Comparison of ENCODE assay signal across 8 cellular contexts in genomic region chr10:62732841-62733653, GRCh38.
DNase-seq lines count a peak whose midpoint lies in the region; ATAC-seq and TF ChIP-seq lines count a peak whose summit lies in the region.

No MANE protein-coding gene starts in this region.

- H3K27me3 Mint-ChIP-seq in CD4-positive, alpha-beta memory T cell: peaks cover 0 to under 1% of the 10 kb centered on the region in 2 donors
- H3K27me3 Mint-ChIP-seq in memory B cell (no peaks in the 10 kb centered on the region), type B pancreatic cell (peaks cover 34% of the 10 kb centered on the region)

- TF ChIP-seq CTCF in dorsolateral prefrontal cortex (IDR thresholded peaks at IDR 0.05 in 54 of 56, conservative IDR thresholded peaks at IDR 0.05 in 2 of 56; ENCODE audit: low read depth in 1 of 56, partially characterized antibody in 56 of 56): no peak
- no peak for TF ChIP-seq CTCF in type B pancreatic cell (conservative IDR thresholded peaks at IDR 0.05)

- no peaks in the 10 kb centered on the region for H3K9me3 ChIP-seq in CD4-positive, alpha-beta memory T cell (ENCODE audit: control insufficient read depth in 1 of 2, low read length in 2 of 2)

- no peaks in the 10 kb centered on the region for H3K27me3 ChIP-seq in CD4-positive, alpha-beta memory T cell (ENCODE audit: insufficient read depth, low read length)
- no peaks in the 10 kb centered on the region for H3K27me3 ChIP-seq in dorsolateral prefrontal cortex

- peak; percentile 73 for ATAC-seq in GM21423 (IDR thresholded peaks at IDR 0.05; ENCODE audit: unreplicated experiment)
- ATAC-seq in memory B cell (ENCODE audit: low read depth): peak; percentile 87

- no peaks in the 10 kb centered on the region for H3K36me3 ChIP-seq in CD4-positive, alpha-beta memory T cell (ENCODE audit: insufficient read depth, low read length)

- intact Hi-C loops in CD4-positive, alpha-beta memory T cell (cut with micrococcal nuclease): loop anchor here (1.0 to 5.0 kb wide), 8 partner anchors 16 to 400 kb away; partner anchors contain the start of genes ADO, EGR2 and NRBF2
- intact Hi-C loops in dorsolateral prefrontal cortex (cut with DNase I): no loop called here

- H3K4me1 ChIP-seq in CD4-positive, alpha-beta memory T cell (ENCODE audit: insufficient read depth, low read length): peaks cover 59% of the 10 kb centered on the region

- peak overlapping the region; percentile 60 for H3K27ac ChIP-seq in CD4-positive, alpha-beta memory T cell (ENCODE audit: low read depth, low read length)
- no peak overlapping the region for H3K27ac ChIP-seq in dorsolateral prefrontal cortex

- no peaks in the 10 kb centered on the region for H3K36me3 Mint-ChIP-seq in CD4-positive, alpha-beta memory T cell
- H3K36me3 Mint-ChIP-seq in memory B cell (no peaks in the 10 kb centered on the region), type B pancreatic cell (no peaks in the 10 kb centered on the region)

- POLR2A ChIA-PET in CD4-positive, alpha-beta memory T cell (lab: Charles Lee; ENCODE audit: partially characterized antibody): interaction anchor here (0.8 to 4.7 kb wide), 22 partner anchors 10 to 684 kb away, joined by 3 to 41 read pairs (median 6); partner anchors contain the start of genes ADO, EGR2 and NRBF2

- H3K4me3 ChIP-seq in CD4-positive, alpha-beta memory T cell (ENCODE audit: low read length in 2 of 2): no peak overlapping the region
- H3K4me3 ChIP-seq in dorsolateral prefrontal cortex: no peak overlapping the region

- no peaks in the 10 kb centered on the region for H3K9me3 Mint-ChIP-seq in CD4-positive, alpha-beta memory T cell
- peaks cover 1% of the 10 kb centered on the region for H3K9me3 Mint-ChIP-seq in memory B cell
- H3K9me3 Mint-ChIP-seq in type B pancreatic cell: no peaks in the 10 kb centered on the region

- peaks cover 5 to 15% (median 13%) of the 10 kb centered on the region in 4 donors for H3K4me1 Mint-ChIP-seq in CD4-positive, alpha-beta memory T cell
- peaks cover 3% of the 10 kb centered on the region for H3K4me1 Mint-ChIP-seq in memory B cell
- no peaks in the 10 kb centered on the region for H3K4me1 Mint-ChIP-seq in type B pancreatic cell (ENCODE audit: unreplicated experiment)

- H3K4me3 Mint-ChIP-seq in CD4-positive, alpha-beta memory T cell: peak overlapping the region in 5 of 8 donors; percentile 26 to 75 (median 42)
- H3K4me3 Mint-ChIP-seq in memory B cell (no peak overlapping the region), type B pancreatic cell (no peak overlapping the region)

- H3K27ac Mint-ChIP-seq in CD4-positive, alpha-beta memory T cell: peak overlapping the region in 2 of 7 donors; percentile 65 to 92
- H3K27ac Mint-ChIP-seq in memory B cell (no peak overlapping the region), type B pancreatic cell (no peak overlapping the region)

- DNase-seq in CD4-positive, alpha-beta memory T cell: peak; percentile 76 to 87 (median 81)
- DNase-seq in HS-27A (ENCODE audit: low read depth): peak; percentile 5
- peak; percentile 36 to 52 for DNase-seq in activated CD8-positive, alpha-beta memory T cell treated with anti-CD3 and anti-CD28 coated beads for 4 hours (ENCODE audit: low read depth in 2 of 2)
- DNase-seq in memory B cell (ENCODE audit: low spot score in 2 of 2): peak; percentile 25 to 44
- DNase-seq in dorsolateral prefrontal cortex: no peak
- no peak for DNase-seq in type B pancreatic cell (ENCODE audit: extremely low spot score, unreplicated experiment)
- no peak for DNase-seq in OCI-M2 (lab: John Stamatoyannopoulos, UW; ENCODE audit: unreplicated experiment)

- CTCF ChIA-PET in CD4-positive, alpha-beta memory T cell (lab: Charles Lee; ENCODE audit: partially characterized antibody): interaction anchor here (1.0 to 5.8 kb wide), 9 partner anchors 8 to 123 kb away, joined by 3 to 61 read pairs (median 8); partner anchors contain the start of gene EGR2

Comparison
In these comparisons a context has a peak if more than half of its experiments do, and no peak if none do; other contexts are left out.
1. DNase-seq: peak in CD4-positive, alpha-beta memory T cell (5 of 5), HS-27A (single experiment), activated CD8-positive, alpha-beta memory T cell treated with anti-CD3 and anti-CD28 coated beads for 4 hours (2 of 2) and memory B cell (2 of 2); none in dorsolateral prefrontal cortex (0 of 10), type B pancreatic cell (single experiment) and OCI-M2 (single experiment).
2. H3K4me3 Mint-ChIP-seq: peak in CD4-positive, alpha-beta memory T cell (5 of 8); none in memory B cell (single experiment) and type B pancreatic cell (single experiment).